1 cellular context compared by ENCODE assay signal in the genomic region with DNA sequence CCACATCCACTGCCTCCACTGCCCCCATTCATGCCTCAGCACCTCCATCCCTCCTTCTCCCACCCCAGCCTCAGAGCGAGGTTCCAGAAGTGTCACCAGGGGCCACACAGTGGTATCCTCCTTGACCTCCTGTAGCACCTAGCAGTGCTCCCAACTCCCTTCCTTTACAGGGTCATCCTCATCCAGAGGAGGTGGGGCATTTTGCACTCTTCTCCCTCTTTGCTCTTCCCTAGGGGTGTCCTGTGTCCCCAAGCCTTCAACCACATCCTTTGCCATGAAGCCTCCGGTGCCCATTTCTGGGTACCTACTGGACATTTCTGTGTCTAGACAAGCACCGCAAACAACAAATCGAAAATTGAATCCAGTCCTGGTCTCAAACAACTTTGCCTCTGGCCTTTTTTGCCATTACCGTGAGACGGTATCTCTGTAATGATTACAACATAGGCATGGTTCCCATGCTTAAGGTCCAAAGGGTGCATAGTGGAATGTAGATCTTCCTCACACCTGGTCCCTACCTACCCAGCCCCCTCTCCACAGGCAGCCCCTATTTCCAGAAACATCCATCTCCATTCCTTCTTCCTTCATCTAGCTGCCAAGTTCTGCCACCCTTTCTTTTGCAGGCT.
TF ChIP-seq lines count a peak whose summit lies in the region.

No MANE protein-coding gene starts in this region.

TF ChIP-seq in HepG2, 621 proteins besides CTCF, POLR2A, EP300 and RAD21 (continues in another document):
- TF ChIP-seq, protein P1, sequence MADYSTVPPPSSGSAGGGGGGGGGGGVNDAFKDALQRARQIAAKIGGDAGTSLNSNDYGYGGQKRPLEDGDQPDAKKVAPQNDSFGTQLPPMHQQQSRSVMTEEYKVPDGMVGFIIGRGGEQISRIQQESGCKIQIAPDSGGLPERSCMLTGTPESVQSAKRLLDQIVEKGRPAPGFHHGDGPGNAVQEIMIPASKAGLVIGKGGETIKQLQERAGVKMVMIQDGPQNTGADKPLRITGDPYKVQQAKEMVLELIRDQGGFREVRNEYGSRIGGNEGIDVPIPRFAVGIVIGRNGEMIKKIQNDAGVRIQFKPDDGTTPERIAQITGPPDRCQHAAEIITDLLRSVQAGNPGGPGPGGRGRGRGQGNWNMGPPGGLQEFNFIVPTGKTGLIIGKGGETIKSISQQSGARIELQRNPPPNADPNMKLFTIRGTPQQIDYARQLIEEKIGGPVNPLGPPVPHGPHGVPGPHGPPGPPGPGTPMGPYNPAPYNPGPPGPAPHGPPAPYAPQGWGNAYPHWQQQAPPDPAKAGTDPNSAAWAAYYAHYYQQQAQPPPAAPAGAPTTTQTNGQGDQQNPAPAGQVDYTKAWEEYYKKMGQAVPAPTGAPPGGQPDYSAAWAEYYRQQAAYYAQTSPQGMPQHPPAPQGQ (CRISPR knock-in tag; IDR thresholded peaks at IDR 0.05; ENCODE audit: borderline replicate concordance), result no peak
- TF ChIP-seq, protein P2, sequence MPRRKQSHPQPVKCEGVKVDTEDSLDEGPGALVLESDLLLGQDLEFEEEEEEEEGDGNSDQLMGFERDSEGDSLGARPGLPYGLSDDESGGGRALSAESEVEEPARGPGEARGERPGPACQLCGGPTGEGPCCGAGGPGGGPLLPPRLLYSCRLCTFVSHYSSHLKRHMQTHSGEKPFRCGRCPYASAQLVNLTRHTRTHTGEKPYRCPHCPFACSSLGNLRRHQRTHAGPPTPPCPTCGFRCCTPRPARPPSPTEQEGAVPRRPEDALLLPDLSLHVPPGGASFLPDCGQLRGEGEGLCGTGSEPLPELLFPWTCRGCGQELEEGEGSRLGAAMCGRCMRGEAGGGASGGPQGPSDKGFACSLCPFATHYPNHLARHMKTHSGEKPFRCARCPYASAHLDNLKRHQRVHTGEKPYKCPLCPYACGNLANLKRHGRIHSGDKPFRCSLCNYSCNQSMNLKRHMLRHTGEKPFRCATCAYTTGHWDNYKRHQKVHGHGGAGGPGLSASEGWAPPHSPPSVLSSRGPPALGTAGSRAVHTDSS (CRISPR knock-in tag; conservative IDR thresholded peaks at IDR 0.05), result no peak
- TF ChIP-seq ZNF160 (CRISPR knock-in tag; IDR thresholded peaks at IDR 0.05) (no peak), NR2F6 (IDR thresholded peaks at IDR 0.05) (no peak), NR2F6 (CRISPR knock-in tag; IDR thresholded peaks at IDR 0.05) (peak; percentile 44; the same call in 1 of the 2 replicates), SNAI1 (CRISPR knock-in tag; IDR thresholded peaks at IDR 0.05; ENCODE audit: borderline replicate concordance) (no peak), KDM1A (CRISPR knock-in tag; IDR thresholded peaks at IDR 0.05) (0 out of 2 replicates have a peak, but pooled peaks have one; percentile 43), MBD4 (IDR thresholded peaks at IDR 0.05; ENCODE audit: borderline replicate concordance, low read length) (no peak), MAFK (conservative IDR thresholded peaks at IDR 0.05 in 1 of 2, IDR thresholded peaks at IDR 0.05 in 1 of 2; ENCODE audit: low read length in 2 of 2) (no peak), ZNF629 (CRISPR knock-in tag; conservative IDR thresholded peaks at IDR 0.05) (0 out of 2 replicates have a peak, but pooled peaks have one; percentile 25), GABPA (IDR thresholded peaks at IDR 0.05; ENCODE audit: low read depth, low read length) (no peak), GABPA (CRISPR knock-in tag; IDR thresholded peaks at IDR 0.05; ENCODE audit: low read depth) (no peak), HNF4G (IDR thresholded peaks at IDR 0.05; ENCODE audit: borderline replicate concordance, low read depth, low read length) (peak; percentile 91), HNF4G (CRISPR knock-in tag; IDR thresholded peaks at IDR 0.05; ENCODE audit: borderline replicate concordance, low read depth) (0 out of 2 replicates have a peak, but pooled peaks have one; percentile 40), MIER2 (CRISPR knock-in tag; IDR thresholded peaks at IDR 0.05) (no peak; the same call in 1 of the 2 replicates), MEIS2 (CRISPR knock-in tag; IDR thresholded peaks at IDR 0.05) (no peak), SATB2 (CRISPR knock-in tag; IDR thresholded peaks at IDR 0.05) (no peak), ZNF282 (IDR thresholded peaks at IDR 0.05; ENCODE audit: partially characterized antibody) (no peak), JUNB (CRISPR knock-in tag; IDR thresholded peaks at IDR 0.05; ENCODE audit: borderline replicate concordance) (no peak), CAMTA2 (CRISPR knock-in tag; IDR thresholded peaks at IDR 0.05; ENCODE audit: borderline replicate concordance) (no peak), ZKSCAN8 (CRISPR knock-in tag; IDR thresholded peaks at IDR 0.05; ENCODE audit: borderline replicate concordance) (no peak), ZNF605 (CRISPR knock-in tag; IDR thresholded peaks at IDR 0.05) (0 out of 2 replicates have a peak, but pooled peaks have one; percentile 44), ZMYM4 (CRISPR knock-in tag; IDR thresholded peaks at IDR 0.05) (peak; percentile 67), REPIN1 (CRISPR knock-in tag; IDR thresholded peaks at IDR 0.05; ENCODE audit: borderline replicate concordance, low read depth) (no peak), HNRNPH1 (optimal IDR thresholded peaks at IDR 0.05; ENCODE audit: low read depth, low read length) (no peak), ZNF557 (CRISPR knock-in tag; IDR thresholded peaks at IDR 0.05) (0 out of 2 replicates have a peak, but pooled peaks have one; percentile 52), BCL6 (CRISPR knock-in tag; IDR thresholded peaks at IDR 0.05) (no peak), ZNF766 (CRISPR knock-in tag; IDR thresholded peaks at IDR 0.05; ENCODE audit: borderline replicate concordance) (no peak), SNAPC2 (CRISPR knock-in tag; IDR thresholded peaks at IDR 0.05) (no peak), SSRP1 (CRISPR knock-in tag; IDR thresholded peaks at IDR 0.05) (no peak), CCDC6 (CRISPR knock-in tag; IDR thresholded peaks at IDR 0.05) (no peak), ZSCAN22 (CRISPR knock-in tag; IDR thresholded peaks at IDR 0.05) (no peak), ELF3 (CRISPR knock-in tag; IDR thresholded peaks at IDR 0.05) (0 out of 2 replicates have a peak, but pooled peaks have one; percentile 22), ZNF678 (CRISPR knock-in tag; IDR thresholded peaks at IDR 0.05) (0 out of 2 replicates have a peak, but pooled peaks have one; percentile 34)
- TF ChIP-seq, protein P3, sequence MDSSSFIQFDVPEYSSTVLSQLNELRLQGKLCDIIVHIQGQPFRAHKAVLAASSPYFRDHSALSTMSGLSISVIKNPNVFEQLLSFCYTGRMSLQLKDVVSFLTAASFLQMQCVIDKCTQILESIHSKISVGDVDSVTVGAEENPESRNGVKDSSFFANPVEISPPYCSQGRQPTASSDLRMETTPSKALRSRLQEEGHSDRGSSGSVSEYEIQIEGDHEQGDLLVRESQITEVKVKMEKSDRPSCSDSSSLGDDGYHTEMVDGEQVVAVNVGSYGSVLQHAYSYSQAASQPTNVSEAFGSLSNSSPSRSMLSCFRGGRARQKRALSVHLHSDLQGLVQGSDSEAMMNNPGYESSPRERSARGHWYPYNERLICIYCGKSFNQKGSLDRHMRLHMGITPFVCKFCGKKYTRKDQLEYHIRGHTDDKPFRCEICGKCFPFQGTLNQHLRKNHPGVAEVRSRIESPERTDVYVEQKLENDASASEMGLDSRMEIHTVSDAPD (CRISPR knock-in tag; IDR thresholded peaks at IDR 0.05), result peak; percentile 42; the same call in 1 of the 2 replicates
- TF ChIP-seq, protein P4, sequence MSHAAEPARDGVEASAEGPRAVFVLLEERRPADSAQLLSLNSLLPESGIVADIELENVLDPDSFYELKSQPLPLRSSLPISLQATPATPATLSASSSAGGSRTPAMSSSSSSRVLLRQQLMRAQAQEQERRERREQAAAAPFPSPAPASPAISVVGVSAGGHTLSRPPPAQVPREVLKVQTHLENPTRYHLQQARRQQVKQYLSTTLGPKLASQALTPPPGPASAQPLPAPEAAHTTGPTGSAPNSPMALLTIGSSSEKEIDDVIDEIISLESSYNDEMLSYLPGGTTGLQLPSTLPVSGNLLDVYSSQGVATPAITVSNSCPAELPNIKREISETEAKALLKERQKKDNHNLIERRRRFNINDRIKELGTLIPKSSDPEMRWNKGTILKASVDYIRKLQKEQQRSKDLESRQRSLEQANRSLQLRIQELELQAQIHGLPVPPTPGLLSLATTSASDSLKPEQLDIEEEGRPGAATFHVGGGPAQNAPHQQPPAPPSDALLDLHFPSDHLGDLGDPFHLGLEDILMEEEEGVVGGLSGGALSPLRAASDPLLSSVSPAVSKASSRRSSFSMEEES (CRISPR knock-in tag; IDR thresholded peaks at IDR 0.05), result peak; percentile 55; the same call in 1 of the 2 replicates
- TF ChIP-seq, protein P5, sequence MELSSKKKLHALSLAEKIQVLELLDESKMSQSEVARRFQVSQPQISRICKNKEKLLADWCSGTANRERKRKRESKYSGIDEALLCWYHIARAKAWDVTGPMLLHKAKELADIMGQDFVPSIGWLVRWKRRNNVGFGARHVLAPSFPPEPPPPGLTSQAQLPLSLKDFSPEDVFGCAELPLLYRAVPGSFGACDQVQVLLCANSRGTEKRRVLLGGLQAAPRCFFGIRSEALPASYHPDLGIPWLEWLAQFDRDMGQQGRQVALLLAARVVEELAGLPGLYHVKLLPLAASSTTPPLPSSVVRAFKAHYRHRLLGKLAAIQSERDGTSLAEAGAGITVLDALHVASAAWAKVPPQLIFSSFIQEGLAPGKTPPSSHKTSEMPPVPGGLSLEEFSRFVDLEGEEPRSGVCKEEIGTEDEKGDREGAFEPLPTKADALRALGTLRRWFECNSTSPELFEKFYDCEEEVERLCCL (CRISPR knock-in tag; IDR thresholded peaks at IDR 0.05; ENCODE audit: borderline replicate concordance), result no peak
- TF ChIP-seq, protein P6, sequence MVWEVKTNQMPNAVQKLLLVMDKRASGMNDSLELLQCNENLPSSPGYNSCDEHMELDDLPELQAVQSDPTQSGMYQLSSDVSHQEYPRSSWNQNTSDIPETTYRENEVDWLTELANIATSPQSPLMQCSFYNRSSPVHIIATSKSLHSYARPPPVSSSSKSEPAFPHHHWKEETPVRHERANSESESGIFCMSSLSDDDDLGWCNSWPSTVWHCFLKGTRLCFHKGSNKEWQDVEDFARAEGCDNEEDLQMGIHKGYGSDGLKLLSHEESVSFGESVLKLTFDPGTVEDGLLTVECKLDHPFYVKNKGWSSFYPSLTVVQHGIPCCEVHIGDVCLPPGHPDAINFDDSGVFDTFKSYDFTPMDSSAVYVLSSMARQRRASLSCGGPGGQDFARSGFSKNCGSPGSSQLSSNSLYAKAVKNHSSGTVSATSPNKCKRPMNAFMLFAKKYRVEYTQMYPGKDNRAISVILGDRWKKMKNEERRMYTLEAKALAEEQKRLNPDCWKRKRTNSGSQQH (CRISPR knock-in tag; IDR thresholded peaks at IDR 0.05; ENCODE audit: low read depth), result no peak
- TF ChIP-seq, protein P7, sequence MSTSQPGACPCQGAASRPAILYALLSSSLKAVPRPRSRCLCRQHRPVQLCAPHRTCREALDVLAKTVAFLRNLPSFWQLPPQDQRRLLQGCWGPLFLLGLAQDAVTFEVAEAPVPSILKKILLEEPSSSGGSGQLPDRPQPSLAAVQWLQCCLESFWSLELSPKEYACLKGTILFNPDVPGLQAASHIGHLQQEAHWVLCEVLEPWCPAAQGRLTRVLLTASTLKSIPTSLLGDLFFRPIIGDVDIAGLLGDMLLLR (CRISPR knock-in tag; IDR thresholded peaks at IDR 0.05), result no peak
- TF ChIP-seq, protein P8, sequence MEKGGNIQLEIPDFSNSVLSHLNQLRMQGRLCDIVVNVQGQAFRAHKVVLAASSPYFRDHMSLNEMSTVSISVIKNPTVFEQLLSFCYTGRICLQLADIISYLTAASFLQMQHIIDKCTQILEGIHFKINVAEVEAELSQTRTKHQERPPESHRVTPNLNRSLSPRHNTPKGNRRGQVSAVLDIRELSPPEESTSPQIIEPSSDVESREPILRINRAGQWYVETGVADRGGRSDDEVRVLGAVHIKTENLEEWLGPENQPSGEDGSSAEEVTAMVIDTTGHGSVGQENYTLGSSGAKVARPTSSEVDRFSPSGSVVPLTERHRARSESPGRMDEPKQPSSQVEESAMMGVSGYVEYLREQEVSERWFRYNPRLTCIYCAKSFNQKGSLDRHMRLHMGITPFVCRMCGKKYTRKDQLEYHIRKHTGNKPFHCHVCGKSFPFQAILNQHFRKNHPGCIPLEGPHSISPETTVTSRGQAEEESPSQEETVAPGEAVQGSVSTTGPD (CRISPR knock-in tag; IDR thresholded peaks at IDR 0.05), result no peak
- TF ChIP-seq, protein P9, sequence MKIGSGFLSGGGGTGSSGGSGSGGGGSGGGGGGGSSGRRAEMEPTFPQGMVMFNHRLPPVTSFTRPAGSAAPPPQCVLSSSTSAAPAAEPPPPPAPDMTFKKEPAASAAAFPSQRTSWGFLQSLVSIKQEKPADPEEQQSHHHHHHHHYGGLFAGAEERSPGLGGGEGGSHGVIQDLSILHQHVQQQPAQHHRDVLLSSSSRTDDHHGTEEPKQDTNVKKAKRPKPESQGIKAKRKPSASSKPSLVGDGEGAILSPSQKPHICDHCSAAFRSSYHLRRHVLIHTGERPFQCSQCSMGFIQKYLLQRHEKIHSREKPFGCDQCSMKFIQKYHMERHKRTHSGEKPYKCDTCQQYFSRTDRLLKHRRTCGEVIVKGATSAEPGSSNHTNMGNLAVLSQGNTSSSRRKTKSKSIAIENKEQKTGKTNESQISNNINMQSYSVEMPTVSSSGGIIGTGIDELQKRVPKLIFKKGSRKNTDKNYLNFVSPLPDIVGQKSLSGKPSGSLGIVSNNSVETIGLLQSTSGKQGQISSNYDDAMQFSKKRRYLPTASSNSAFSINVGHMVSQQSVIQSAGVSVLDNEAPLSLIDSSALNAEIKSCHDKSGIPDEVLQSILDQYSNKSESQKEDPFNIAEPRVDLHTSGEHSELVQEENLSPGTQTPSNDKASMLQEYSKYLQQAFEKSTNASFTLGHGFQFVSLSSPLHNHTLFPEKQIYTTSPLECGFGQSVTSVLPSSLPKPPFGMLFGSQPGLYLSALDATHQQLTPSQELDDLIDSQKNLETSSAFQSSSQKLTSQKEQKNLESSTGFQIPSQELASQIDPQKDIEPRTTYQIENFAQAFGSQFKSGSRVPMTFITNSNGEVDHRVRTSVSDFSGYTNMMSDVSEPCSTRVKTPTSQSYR (CRISPR knock-in tag; IDR thresholded peaks at IDR 0.05; ENCODE audit: borderline replicate concordance), result peak; percentile 73; the same call in 1 of the 2 replicates
- TF ChIP-seq, protein P10, sequence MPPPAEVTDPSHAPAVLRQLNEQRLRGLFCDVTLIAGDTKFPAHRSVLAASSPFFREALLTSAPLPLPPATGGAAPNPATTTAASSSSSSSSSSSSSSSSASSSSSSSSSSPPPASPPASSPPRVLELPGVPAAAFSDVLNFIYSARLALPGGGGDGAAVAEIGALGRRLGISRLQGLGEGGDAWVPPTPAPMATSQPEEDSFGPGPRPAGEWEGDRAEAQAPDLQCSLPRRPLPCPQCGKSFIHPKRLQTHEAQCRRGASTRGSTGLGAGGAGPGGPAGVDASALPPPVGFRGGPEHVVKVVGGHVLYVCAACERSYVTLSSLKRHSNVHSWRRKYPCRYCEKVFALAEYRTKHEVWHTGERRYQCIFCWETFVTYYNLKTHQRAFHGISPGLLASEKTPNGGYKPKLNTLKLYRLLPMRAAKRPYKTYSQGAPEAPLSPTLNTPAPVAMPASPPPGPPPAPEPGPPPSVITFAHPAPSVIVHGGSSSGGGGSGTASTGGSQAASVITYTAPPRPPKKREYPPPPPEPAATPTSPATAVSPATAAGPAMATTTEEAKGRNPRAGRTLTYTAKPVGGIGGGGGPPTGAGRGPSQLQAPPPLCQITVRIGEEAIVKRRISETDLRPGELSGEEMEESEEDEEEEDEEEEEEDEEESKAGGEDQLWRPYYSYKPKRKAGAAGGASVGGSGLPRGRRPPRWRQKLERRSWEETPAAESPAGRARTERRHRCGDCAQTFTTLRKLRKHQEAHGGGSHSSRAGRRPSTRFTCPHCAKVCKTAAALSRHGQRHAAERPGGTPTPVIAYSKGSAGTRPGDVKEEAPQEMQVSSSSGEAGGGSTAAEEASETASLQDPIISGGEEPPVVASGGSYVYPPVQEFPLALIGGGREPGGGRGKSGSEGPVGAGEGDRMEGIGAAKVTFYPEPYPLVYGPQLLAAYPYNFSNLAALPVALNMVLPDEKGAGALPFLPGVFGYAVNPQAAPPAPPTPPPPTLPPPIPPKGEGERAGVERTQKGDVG (CRISPR knock-in tag; IDR thresholded peaks at IDR 0.05; ENCODE audit: borderline replicate concordance), result no peak
